Comparison of ENCODE assay signal across 8 cellular contexts in the genomic region with DNA sequence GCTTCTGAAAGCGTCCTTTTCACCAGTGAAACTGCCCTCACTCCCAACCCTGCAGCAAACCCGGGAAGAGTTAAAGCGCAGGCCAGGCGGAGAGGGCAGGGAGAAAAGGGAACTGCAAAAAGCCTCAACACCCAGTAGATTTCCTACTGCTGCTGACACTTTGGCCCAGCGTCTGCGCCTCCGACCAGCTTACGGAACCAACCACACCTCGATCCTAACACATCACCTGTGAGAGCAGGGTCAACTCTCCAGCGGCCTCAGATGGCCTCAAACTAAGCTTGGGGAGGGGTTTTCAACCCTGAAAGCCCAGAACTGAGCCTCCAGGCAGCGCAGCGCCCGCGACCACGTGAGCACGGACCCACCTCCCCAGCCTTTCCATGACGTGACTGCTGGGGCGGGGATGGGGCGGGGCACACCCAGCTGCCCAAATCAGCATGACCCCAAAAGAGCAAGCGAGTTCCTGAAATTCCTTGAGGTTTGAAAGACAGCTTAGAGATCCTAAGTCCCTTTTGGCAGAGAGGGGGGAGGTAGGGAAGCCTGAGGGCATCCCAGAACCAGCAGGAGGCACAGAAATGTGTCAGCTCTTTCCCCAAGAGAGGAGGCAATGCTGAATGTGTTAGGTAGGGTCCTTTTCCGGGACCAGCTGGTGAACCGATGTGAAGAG. TPM values are rescaled to one million over a fixed set of nuclear protein-coding genes. Genes with fewer than 3 reads are reported as not detected.
A peak's percentile ranks its signal among the peaks of the same experiment; 100 is the strongest.
DNase-seq lines count a peak whose midpoint lies in the region; ATAC-seq lines count a peak whose summit lies in the region.

No MANE protein-coding gene starts in this region.

- peak overlapping the region; percentile 81 for H3K4me3 ChIP-seq in CD4-positive, CD25-positive, alpha-beta regulatory T cell (ENCODE audit: low read depth, low read length)
- peak overlapping the region; percentile 67 to 75 for H3K4me3 ChIP-seq in mucosa of rectum (ENCODE audit: low read length in 2 of 2)

- H3K27me3 Mint-ChIP-seq in CD4-positive, CD25-positive, alpha-beta regulatory T cell: peaks cover 6% of the 10 kb centered on the region

- H3K4me3 Mint-ChIP-seq in CD4-positive, CD25-positive, alpha-beta regulatory T cell: peak overlapping the region; percentile 81 to 87 (median 82)

- H3K9me3 Mint-ChIP-seq in CD4-positive, CD25-positive, alpha-beta regulatory T cell: no peaks in the 10 kb centered on the region

- no peaks in the 10 kb centered on the region for H3K27me3 ChIP-seq in CD4-positive, CD25-positive, alpha-beta regulatory T cell (ENCODE audit: control insufficient read depth, insufficient read depth, low read length)
- no peaks in the 10 kb centered on the region for H3K27me3 ChIP-seq in mucosa of rectum (ENCODE audit: control insufficient read depth in 2 of 2, insufficient read depth in 2 of 2, low read length in 2 of 2)

- H3K9me3 ChIP-seq in CD4-positive, CD25-positive, alpha-beta regulatory T cell (ENCODE audit: control insufficient read depth in 2 of 2, low read length in 2 of 2): no peaks in the 10 kb centered on the region
- no peaks in the 10 kb centered on the region for H3K9me3 ChIP-seq in mucosa of rectum (ENCODE audit: control insufficient read depth in 2 of 2, low read length in 2 of 2)

- peaks cover 50 to 100% (median 89%) of the 10 kb centered on the region in 4 donors for H3K4me1 Mint-ChIP-seq in CD4-positive, CD25-positive, alpha-beta regulatory T cell

- H3K36me3 Mint-ChIP-seq in CD4-positive, CD25-positive, alpha-beta regulatory T cell: peaks cover 11% of the 10 kb centered on the region

- H3K4me1 ChIP-seq in CD4-positive, CD25-positive, alpha-beta regulatory T cell (ENCODE audit: control insufficient read depth, insufficient read depth, low read length, poor library complexity, severe bottlenecking): peaks cover 98% of the 10 kb centered on the region
- H3K4me1 ChIP-seq in mucosa of rectum (ENCODE audit: control insufficient read depth in 2 of 2, insufficient read depth in 2 of 2, low read length in 2 of 2): peaks cover 30 to 41% of the 10 kb centered on the region in 2 donors

- peak; percentile 71 to 82 (median 72) for DNase-seq in CD4-positive, CD25-positive, alpha-beta regulatory T cell
- peak; percentile 76 for DNase-seq in NCI-H82 treated with DMSO at 0.1 percent for 48 hours (lab: John Stamatoyannopoulos, UW; ENCODE audit: unreplicated experiment)
- peak; percentile 88 for DNase-seq in activated T-cell treated with anti-CD3 and anti-CD28 coated beads, Interleukin-2, amount 50 U/mL, for 48 hours
- peak; percentile 78 for DNase-seq in stimulated activated CD8-positive, alpha-beta memory T cell treated with anti-CD3 and anti-CD28 coated beads, Interleukin-4, amount 100 ng/mL, for 24 hours (ENCODE audit: low read depth)

- H3K27ac ChIP-seq in CD4-positive, CD25-positive, alpha-beta regulatory T cell (ENCODE audit: insufficient read depth, low read length, poor library complexity, severe bottlenecking): peak overlapping the region; percentile 94
- peak overlapping the region; percentile 82 to 85 for H3K27ac ChIP-seq in mucosa of rectum (ENCODE audit: low read depth in 2 of 2, low read length in 2 of 2)

- H3K27ac Mint-ChIP-seq in CD4-positive, CD25-positive, alpha-beta regulatory T cell: peak overlapping the region; percentile 99 to 100 (median 100)

- peak overlapping the region; percentile 67 to 72 for H3K9ac ChIP-seq in mucosa of rectum (ENCODE audit: low read depth in 1 of 2, low read length in 2 of 2)

- peak; percentile 32 to 33 for ATAC-seq in CD4-positive, CD25-positive, alpha-beta regulatory T cell (ENCODE audit: low read depth in 2 of 2)
- ATAC-seq in GM21786 (IDR thresholded peaks at IDR 0.05; ENCODE audit: unreplicated experiment) (peak; percentile 42), esophagus mucosa (peak; percentile 72), GM21447 (IDR thresholded peaks at IDR 0.05; ENCODE audit: unreplicated experiment) (no peak)

- H3K36me3 ChIP-seq in CD4-positive, CD25-positive, alpha-beta regulatory T cell (ENCODE audit: control insufficient read depth, insufficient read depth, low read length): peaks cover 20% of the 10 kb centered on the region
- no peaks in the 10 kb centered on the region for H3K36me3 ChIP-seq in mucosa of rectum (ENCODE audit: control insufficient read depth in 2 of 2, insufficient read depth in 2 of 2, low read length in 2 of 2)

RNA-seq across cellular contexts. Expression of a gene that starts 59.1 kb away (rescaled TPM):
- total RNA-seq in CD4-positive, CD25-positive, alpha-beta regulatory T cell: 216 TPM
- 10 to 100 TPM; 38.5 to 60.2 (median 44.8) TPM for polyA plus RNA-seq in CD4-positive, CD25-positive, alpha-beta regulatory T cell
- total RNA-seq in esophagus mucosa: 10.9 TPM

Comparison
In these comparisons a context has a peak if more than half of its experiments do, and no peak if none do; other contexts are left out.
1. RNA of a gene that starts 59.1 kb away (total RNA-seq): 216 TPM in CD4-positive, CD25-positive, alpha-beta regulatory T cell (single experiment); 10.9 TPM in esophagus mucosa (single experiment); every median in the first group is over 10 times any median in the second.
2. Peak in every context shown above with its lines, with median percentiles within 50 percentile points of each other: DNase-seq.